ENCODE assay signal across 14 cellular contexts in genomic region chr1:201769966-201770365, GRCh38. TPM values are rescaled to one million over a fixed set of nuclear protein-coding genes. Genes with fewer than 3 reads are reported as not detected.
DNase-seq lines count a peak whose midpoint lies in the region; ATAC-seq and TF ChIP-seq lines count a peak whose summit lies in the region.
"Had no signal": no experiment of that assay in that cellular context is flagged by ENCODE, and none has a peak within 500 bp of the region (broad histone marks: within the 10 kb centered on the region; RNA-seq: fewer than 3 reads in every experiment).

No MANE protein-coding gene starts in this region.

- H3K36me3 ChIP-seq in thoracic aorta = no peaks in the 10 kb centered on the region
- H3K36me3 ChIP-seq: Peyer's patch, stomach had no signal

- DNase-seq in NCI-H226 (peak; percentile 36), dermis blood vessel endothelial cell (peak; percentile 58), thoracic aorta (ENCODE audit: low spot score) (no peak), HUDEP-2 (lab: John Stamatoyannopoulos, UW; ENCODE audit: unreplicated experiment in 76 of 76) (no peak)
- DNase-seq: activated CD4-positive, CD25-positive, alpha-beta regulatory T cell; activated effector memory CD4-positive, alpha-beta T cell treated with anti-CD3 and anti-CD28 coated beads, Interleukin-2, amount 50 U/mL, for 16 hours; GF-D8; NCI-H1694; Peyer's patch; stomach had no signal

- H3K9me3 ChIP-seq in thoracic aorta = peaks cover 9% of the 10 kb centered on the region

- H3K27ac ChIP-seq in layer of hippocampus (ENCODE audit: low read depth, low read length) = peak overlapping the region; percentile 95
- peak overlapping the region; percentile 62 to 79 for H3K27ac ChIP-seq in thoracic aorta
- H3K27ac ChIP-seq: epithelial cell of prostate, Peyer's patch had no signal

- H3K4me3 ChIP-seq in thoracic aorta = no peak overlapping the region
- H3K4me3 ChIP-seq: Peyer's patch, stomach had no signal

- H3K4me1 ChIP-seq in thoracic aorta (ENCODE audit: control insufficient read depth in 1 of 2, low read depth in 2 of 2) = peaks cover 34 to 79% of the 10 kb centered on the region in 2 donors
- H3K4me1 ChIP-seq: Peyer's patch had no signal

- ATAC-seq in thoracic aorta (ENCODE audit: insufficient number of reproducible peaks, low FRiP score, low read depth) (peak; percentile 37), HG03039 (IDR thresholded peaks at IDR 0.05; ENCODE audit: unreplicated experiment) (no peak), GM19455 (IDR thresholded peaks at IDR 0.05; ENCODE audit: unreplicated experiment) (no peak)

- no peak for TF ChIP-seq CTCF in thoracic aorta (IDR thresholded peaks at IDR 0.05)

- H3K27me3 ChIP-seq in layer of hippocampus (ENCODE audit: control insufficient read depth, insufficient read depth, low read length) (no peaks in the 10 kb centered on the region), thoracic aorta (replicated peaks; ENCODE audit: insufficient read depth) (no peaks in the 10 kb centered on the region)
- H3K27me3 ChIP-seq: Peyer's patch, stomach had no signal

RNA-seq across cellular contexts. Expression of gene IPO9, which starts 59.0 kb away (rescaled TPM):
- total RNA-seq in dermis blood vessel endothelial cell = 32.5 and 33.6 TPM in 2 replicates
- 10 to 100 TPM; 21.4 to 32.6 TPM for total RNA-seq in thoracic aorta

Comparison
In these comparisons a context has a peak if more than half of its experiments do, and no peak if none do; other contexts are left out.
1. DNase-seq: peak in NCI-H226 (single experiment) and dermis blood vessel endothelial cell (single experiment); none in thoracic aorta (single experiment) and HUDEP-2 (0 of 76).